In the genomic region with DNA sequence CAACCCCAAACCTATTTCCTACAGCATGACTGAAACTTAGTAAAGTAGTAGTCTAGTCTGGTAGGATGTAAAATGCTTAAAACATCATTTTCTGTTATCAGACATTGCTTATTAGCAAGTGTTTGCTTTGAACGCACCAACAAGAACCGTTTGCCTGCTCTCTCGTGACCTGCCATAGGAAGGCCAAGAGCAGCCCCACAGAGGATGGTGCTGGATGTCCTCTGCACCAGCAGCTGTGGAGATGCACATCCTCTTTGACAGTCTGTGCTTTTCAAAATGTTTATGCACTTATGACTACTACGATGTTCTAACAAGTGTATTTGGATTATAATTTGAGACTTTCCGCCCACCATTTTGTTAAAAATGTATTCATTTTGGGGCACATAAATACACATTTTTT, we compare ENCODE assay signal across 34 cellular contexts.
"Had no signal": no experiment of that assay in that cellular context is flagged by ENCODE, and none has a peak within 500 bp of the region (broad histone marks: within the 10 kb centered on the region; RNA-seq: fewer than 3 reads in every experiment).

No MANE protein-coding gene starts in this region.

- H3K36me3 ChIP-seq: adrenal gland had no signal

- H3K4me2 ChIP-seq: PC-9 had no signal

- H3K27me3 ChIP-seq: adrenal gland had no signal

- H3K4me3 ChIP-seq: adrenal gland, K562, PC-9 had no signal

- ATAC-seq: activated naive CD4-positive, alpha-beta T cell treated with anti-CD3 and anti-CD28 coated beads, Interleukin-2, amount 50 U/mL, for 72 hours; activated T-cell treated with anti-CD3 and anti-CD28 coated beads, Interleukin-2, amount 50 U/mL, for 4 hours; K562; Right ventricle myocardium inferior; SK-N-SH treated with all-trans-retinoic acid at 6 μM for 48 hours; T-cell; T-helper 17 cell had no signal

- H2AFZ ChIP-seq: PC-9 had no signal

- DNase-seq: activated B cell treated with CpG ODN at 0.5 μM for 24 hours; activated CD4-positive, alpha-beta memory T cell treated with anti-CD3 and anti-CD28 coated beads for 36 hours; activated CD4-positive, alpha-beta T cell treated with anti-CD3 and anti-CD28 coated beads for 4 hours; activated CD4-positive, alpha-beta T cell treated with anti-CD3 and anti-CD28 coated beads, Interleukin-2, amount 50 U/mL, for 1 hour; activated CD4-positive, CD25-positive, alpha-beta regulatory T cell treated with anti-CD3 and anti-CD28 coated beads, Interleukin-2, amount 50 U/mL, for 72 hours; activated CD8-positive, alpha-beta memory T cell treated with anti-CD3 and anti-CD28 coated beads, Interleukin-2, amount 50 U/mL, for 4 hours; activated gamma-delta T cell treated with Interleukin-2 at 50 U/mL for 16 hours; activated naive CD4-positive, alpha-beta T cell treated with anti-CD3 and anti-CD28 coated beads for 36 hours; activated T-cell treated with anti-CD3 and anti-CD28 coated beads for 4 hours; activated T-cell treated with anti-CD3 and anti-CD28 coated beads, Interleukin-2, amount 50 U/mL, for 4 hours; central memory CD4-positive, alpha-beta T cell; Karpas-422; NCI-H1105; NCI-H1417 treated with DMSO at 0.1 percent for 48 hours; NCI-H187 treated with DMSO at 0.1 percent for 48 hours; NCI-H2081; NCI-H2171 treated with DMSO at 0.1 percent for 48 hours; NCI-H2227 treated with DMSO at 0.1 percent for 48 hours; NCI-H446; NCI-H510A treated with DMSO at 0.1 percent for 48 hours; NCI-H69; NK-92 treated with Interleukin-12 subunit alpha and Interleukin-12 subunit beta, amount 100 ng/mL, for 24 hours; PC-9; SIG-M5; T-cell; T-helper 17 cell; T-helper 9 cell had no signal

- H3K27ac ChIP-seq: adrenal gland, PC-9, RWPE1, VCaP had no signal

- H3K9me3 ChIP-seq: adrenal gland had no signal
